ENCODE assay signal across 24 cellular contexts in genomic region chr18:49321271-49321670, GRCh38.
DNase-seq lines count a peak whose midpoint lies in the region; ATAC-seq and TF ChIP-seq lines count a peak whose summit lies in the region.
"Had no signal": no experiment of that assay in that cellular context is flagged by ENCODE, and none has a peak within 500 bp of the region (broad histone marks: within the 10 kb centered on the region; RNA-seq: fewer than 3 reads in every experiment).

No MANE protein-coding gene starts in this region.

- intact Hi-C loops in MCF 10A (cut with micrococcal nuclease) (no loop called here), breast epithelium (cut with DNase I; ENCODE audit: low total_unique reads) (no loop called here), left cardiac atrium (cut with DNase I) (no loop called here)

- H3K4me2 ChIP-seq in fibroblast of lung (ENCODE audit: extremely low read depth, insufficient read depth, low read length) (peak overlapping the region; percentile 58), smooth muscle cell (peak overlapping the region; percentile 70)

- H2AFZ ChIP-seq in fibroblast of lung (ENCODE audit: low read length), result no peak overlapping the region
- no peak overlapping the region for H2AFZ ChIP-seq in smooth muscle cell (ENCODE audit: low read depth)

- no peaks in the 10 kb centered on the region for H3K9me3 Mint-ChIP-seq in MCF 10A (ENCODE audit: unreplicated experiment)
- H3K9me3 Mint-ChIP-seq: activated CD4-positive, alpha-beta T cell treated with anti-CD3 and anti-CD28 coated beads, Interleukin-2, amount 10 ng/mL, durations not matched to agents 24 days and 14 days; activated naive CD8-positive, alpha-beta T cell treated with anti-CD3 and anti-CD28 coated beads for 36 hours; CD4-positive, alpha-beta memory T cell; endodermal cell; nephron had no signal

- peak overlapping the region; percentile 27 for H3K27ac Mint-ChIP-seq in MCF 10A (ENCODE audit: low read depth, unreplicated experiment)
- H3K27ac Mint-ChIP-seq: activated CD4-positive, alpha-beta T cell treated with anti-CD3 and anti-CD28 coated beads, Interleukin-2, amount 10 ng/mL, durations not matched to agents 24 days and 14 days; activated naive CD8-positive, alpha-beta T cell treated with anti-CD3 and anti-CD28 coated beads for 36 hours; CD4-positive, alpha-beta memory T cell; endodermal cell; nephron had no signal

- H3K79me2 ChIP-seq in fibroblast of lung (ENCODE audit: control insufficient read depth, insufficient read depth, low read length) (no peaks in the 10 kb centered on the region), smooth muscle cell (ENCODE audit: low read depth) (no peaks in the 10 kb centered on the region)

- H4K20me1 ChIP-seq in fibroblast of lung (ENCODE audit: control insufficient read depth, extremely low read depth, insufficient read depth, low read length) (no peaks in the 10 kb centered on the region), smooth muscle cell (ENCODE audit: low read depth) (no peaks in the 10 kb centered on the region)

- H3K36me3 ChIP-seq in breast epithelium, result no peaks in the 10 kb centered on the region
- no peaks in the 10 kb centered on the region for H3K36me3 ChIP-seq in SK-N-MC (ENCODE audit: insufficient read depth, low read length)
- H3K36me3 ChIP-seq in fibroblast of lung (ENCODE audit: control insufficient read depth, insufficient read depth, low read length), result no peaks in the 10 kb centered on the region
- H3K36me3 ChIP-seq in smooth muscle cell (ENCODE audit: low read depth), result no peaks in the 10 kb centered on the region
- H3K36me3 ChIP-seq: ascending aorta, Peyer's patch had no signal

- H3K27me3 Mint-ChIP-seq in MCF 10A (ENCODE audit: insufficient read depth, unreplicated experiment), result no peaks in the 10 kb centered on the region
- H3K27me3 Mint-ChIP-seq: activated CD4-positive, alpha-beta T cell treated with anti-CD3 and anti-CD28 coated beads, Interleukin-2, amount 10 ng/mL, durations not matched to agents 24 days and 14 days; activated naive CD8-positive, alpha-beta T cell treated with anti-CD3 and anti-CD28 coated beads for 36 hours; CD4-positive, alpha-beta memory T cell had no signal

- ATAC-seq in GM18858 (IDR thresholded peaks at IDR 0.05; ENCODE audit: unreplicated experiment) (no peak), left cardiac atrium (no peak), GM18517 (IDR thresholded peaks at IDR 0.05; ENCODE audit: unreplicated experiment) (no peak)

- no peak overlapping the region for H3K27ac ChIP-seq in breast epithelium
- 0 out of 2 replicates have a peak overlapping the region, but pooled peaks have one; percentile 6 for H3K27ac ChIP-seq in SK-N-MC
- H3K27ac ChIP-seq in fibroblast of lung (ENCODE audit: insufficient read depth, low read length), result no peak overlapping the region
- peak overlapping the region; percentile 72 for H3K27ac ChIP-seq in smooth muscle cell (ENCODE audit: low read depth)
- H3K27ac ChIP-seq: ascending aorta, Peyer's patch had no signal

- no peak overlapping the region for H3K4me3 ChIP-seq in breast epithelium
- H3K4me3 ChIP-seq in SK-N-MC, result no peak overlapping the region
- no peak overlapping the region for H3K4me3 ChIP-seq in fibroblast of lung (replicated peaks in 1 of 4; ENCODE audit: control extremely low read depth in 1 of 4, insufficient read depth in 1 of 4, low read depth in 3 of 4, low read length in 4 of 4)
- no peak overlapping the region for H3K4me3 ChIP-seq in smooth muscle cell
- H3K4me3 ChIP-seq: ascending aorta, Peyer's patch had no signal

- no peak overlapping the region for H3K4me3 Mint-ChIP-seq in MCF 10A (ENCODE audit: unreplicated experiment)
- H3K4me3 Mint-ChIP-seq: activated CD4-positive, alpha-beta T cell treated with anti-CD3 and anti-CD28 coated beads, Interleukin-2, amount 10 ng/mL, durations not matched to agents 24 days and 14 days; activated naive CD8-positive, alpha-beta T cell treated with anti-CD3 and anti-CD28 coated beads for 36 hours; CD4-positive, alpha-beta memory T cell; endodermal cell; nephron had no signal

- TF ChIP-seq CTCF in MCF 10A (IDR thresholded peaks at IDR 0.05; ENCODE audit: unreplicated experiment) (no peak), breast epithelium (IDR thresholded peaks at IDR 0.05) (no peak), fibroblast of lung (conservative IDR thresholded peaks at IDR 0.05 in 1 of 2, IDR thresholded peaks at IDR 0.05 in 1 of 2; ENCODE audit: low read depth in 1 of 2, low read length in 2 of 2) (no peak), smooth muscle cell (IDR thresholded peaks at IDR 0.05; ENCODE audit: borderline replicate concordance, insufficient read depth, poor library complexity, severe bottlenecking) (no peak)

- no peak for DNase-seq in MCF 10A (ENCODE audit: unreplicated experiment)
- no peak for DNase-seq in breast epithelium (ENCODE audit: low spot score in 2 of 2)
- DNase-seq in SK-N-MC (ENCODE audit: low read depth, low spot score), result no peak
- DNase-seq in fibroblast of lung (ENCODE audit: low read depth in 2 of 2), result peak in 1 of 2 donors; percentile 11
- no peak for DNase-seq in smooth muscle cell (lab: John Stamatoyannopoulos, UW; ENCODE audit: unreplicated experiment)
- no peak for DNase-seq in left cardiac atrium
- DNase-seq: 8988T; activated CD4-positive, alpha-beta T cell treated with anti-CD3 and anti-CD28 coated beads, Interleukin-2, amount 10 ng/mL, durations not matched to agents 24 days and 14 days; activated CD8-positive, alpha-beta memory T cell treated with anti-CD3 and anti-CD28 coated beads for 24 hours; activated effector memory CD4-positive, alpha-beta T cell treated with Interleukin-2 at 50 U/mL for 16 hours; activated naive CD8-positive, alpha-beta T cell treated with anti-CD3 and anti-CD28 coated beads for 36 hours; CD4-positive, alpha-beta memory T cell; central memory CD4-positive, alpha-beta T cell; endodermal cell; hippocampal formation; NCI-H2107; Peyer's patch; SHP77 treated with DMSO at 0.1 percent for 48 hours; small intestine; stimulated activated naive CD4-positive, alpha-beta T cell had no signal

- CTCF ChIA-PET in MCF 10A (lab: Yijun Ruan, JAX), result no interaction called here

- H3K4me1 Mint-ChIP-seq in MCF 10A (ENCODE audit: insufficient read depth, unreplicated experiment), result peaks cover 6% of the 10 kb centered on the region
- H3K4me1 Mint-ChIP-seq: activated CD4-positive, alpha-beta T cell treated with anti-CD3 and anti-CD28 coated beads, Interleukin-2, amount 10 ng/mL, durations not matched to agents 24 days and 14 days; nephron had no signal

- no peaks in the 10 kb centered on the region for H3K36me3 Mint-ChIP-seq in MCF 10A (ENCODE audit: insufficient read depth, unreplicated experiment)

- no TSS peak for BruUV-seq in MCF 10A (replicated peaks; lab: Mats Ljungman, UMichigan)

- TF ChIP-seq POLR2A in breast epithelium (IDR thresholded peaks at IDR 0.05), result no peak

- no peaks in the 10 kb centered on the region for H3F3A ChIP-seq in smooth muscle cell (ENCODE audit: low read depth)

- no peak overlapping the region for H3K9ac ChIP-seq in SK-N-MC (ENCODE audit: insufficient read length)
- no peak overlapping the region for H3K9ac ChIP-seq in fibroblast of lung (ENCODE audit: insufficient read depth, low read length)
- H3K9ac ChIP-seq in smooth muscle cell (ENCODE audit: low read depth), result no peak overlapping the region

- POLR2A ChIA-PET in MCF 10A (lab: Yijun Ruan, JAX), result interaction anchor here (1.5 kb wide), 1 partner anchor 9 kb away, joined by 9 read pairs; no protein-coding TSS in a partner anchor

- H3K9me3 ChIP-seq in breast epithelium (no peaks in the 10 kb centered on the region), SK-N-MC (ENCODE audit: low read depth, low read length) (no peaks in the 10 kb centered on the region), fibroblast of lung (ENCODE audit: control insufficient read depth, insufficient read depth, low read depth, low read length) (no peaks in the 10 kb centered on the region), smooth muscle cell (replicated peaks; ENCODE audit: low read depth) (no peaks in the 10 kb centered on the region)
- H3K9me3 ChIP-seq: ascending aorta, Peyer's patch had no signal

- H3K4me1 ChIP-seq in breast epithelium (no peaks in the 10 kb centered on the region), fibroblast of lung (ENCODE audit: control insufficient read depth, extremely low read depth, insufficient read depth, low read length) (peaks cover 3% of the 10 kb centered on the region), smooth muscle cell (ENCODE audit: low read depth) (peaks cover 12% of the 10 kb centered on the region)
- H3K4me1 ChIP-seq: Peyer's patch had no signal

- H3K27me3 ChIP-seq in breast epithelium, result no peaks in the 10 kb centered on the region
- no peaks in the 10 kb centered on the region for H3K27me3 ChIP-seq in fibroblast of lung (ENCODE audit: control insufficient read depth, insufficient read depth, low read length)
- H3K27me3 ChIP-seq in smooth muscle cell (ENCODE audit: low read depth), result no peaks in the 10 kb centered on the region
- H3K27me3 ChIP-seq: ascending aorta, Peyer's patch had no signal

Comparison
In these comparisons a context has a peak if more than half of its experiments do, and no peak if none do; other contexts are left out.
1. H3K27ac ChIP-seq: peak in SK-N-MC (single experiment) and smooth muscle cell (single experiment); none in breast epithelium (0 of 2) and fibroblast of lung (single experiment).